In the genomic region with DNA sequence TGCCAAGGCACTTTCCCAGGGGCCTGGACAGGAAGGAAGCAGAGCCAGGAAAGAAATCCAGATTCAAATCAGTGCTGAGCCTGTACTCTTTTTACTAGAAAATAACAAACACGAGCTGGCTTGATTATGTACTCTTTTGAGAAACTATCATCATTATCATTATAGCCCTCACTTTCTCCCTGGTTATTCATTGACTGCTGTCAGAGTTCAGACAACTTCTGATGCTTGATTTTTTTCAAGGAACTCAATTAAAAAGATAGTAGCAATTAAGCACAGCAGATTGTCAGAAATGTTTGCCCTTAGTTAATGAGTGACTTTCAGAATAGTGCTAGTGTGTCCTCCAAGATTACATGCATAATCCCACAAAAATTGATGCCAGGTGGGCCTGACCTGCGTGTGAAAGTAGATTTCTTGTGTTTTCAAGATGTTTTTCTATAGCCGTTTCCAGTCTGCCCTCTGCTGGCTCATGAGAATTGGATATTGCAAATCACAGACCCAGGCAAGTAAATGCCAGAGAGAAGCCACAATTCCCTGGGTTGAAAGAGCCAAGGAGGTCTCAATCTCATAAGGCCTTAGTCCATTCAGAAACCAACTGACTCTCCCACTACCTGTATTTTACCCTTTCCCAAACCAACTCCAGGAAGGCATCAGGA, we compare ENCODE assay signal across 8 cellular contexts.
DNase-seq lines count a peak whose midpoint lies in the region; ATAC-seq and TF ChIP-seq lines count a peak whose summit lies in the region.

No MANE protein-coding gene starts in this region.

- no peak overlapping the region for H3K27ac ChIP-seq in ACC112 (ENCODE audit: low read depth, low read length)

- DNase-seq in NCI-H526 (lab: John Stamatoyannopoulos, UW) (peak; percentile 17 to 55), fibroblast of pulmonary artery (ENCODE audit: low read depth) (peak; percentile 6), OCI-M2 (lab: John Stamatoyannopoulos, UW; ENCODE audit: unreplicated experiment) (no peak)

- H2AFZ ChIP-seq in ACC112 (ENCODE audit: low read length, unreplicated experiment), result peak overlapping the region; percentile 21

- peak; percentile 39 for TF ChIP-seq CTCF in fibroblast of pulmonary artery (IDR thresholded peaks at IDR 0.05; ENCODE audit: low read length, missing control alignments)

- no peaks in the 10 kb centered on the region for H3K4me1 ChIP-seq in ACC112 (ENCODE audit: control insufficient read depth, insufficient read depth, low read length, unreplicated experiment)

- H3K4me3 ChIP-seq in ACC112 (ENCODE audit: low read depth, low read length) (no peak overlapping the region), fibroblast of pulmonary artery (replicated peaks; ENCODE audit: low read depth, low read length) (no peak overlapping the region)

- H3K27me3 ChIP-seq in ACC112 (ENCODE audit: insufficient read depth, low read length), result no peaks in the 10 kb centered on the region

- H3K36me3 ChIP-seq in ACC112 (ENCODE audit: insufficient read depth, low read length), result no peaks in the 10 kb centered on the region

- H3K79me2 ChIP-seq in ACC112 (ENCODE audit: control insufficient read depth, insufficient read depth, low read length, unreplicated experiment), result no peaks in the 10 kb centered on the region

- ATAC-seq in GM18508 (IDR thresholded peaks at IDR 0.05; ENCODE audit: insufficient read depth, unreplicated experiment) (peak; percentile 50), GM21526 (IDR thresholded peaks at IDR 0.05; ENCODE audit: low FRiP score, unreplicated experiment) (no peak), HG02610 (IDR thresholded peaks at IDR 0.05; ENCODE audit: unreplicated experiment) (no peak), GM19452 (IDR thresholded peaks at IDR 0.05; ENCODE audit: unreplicated experiment) (no peak)
